1 cellular context compared by ENCODE assay signal in the genomic region with DNA sequence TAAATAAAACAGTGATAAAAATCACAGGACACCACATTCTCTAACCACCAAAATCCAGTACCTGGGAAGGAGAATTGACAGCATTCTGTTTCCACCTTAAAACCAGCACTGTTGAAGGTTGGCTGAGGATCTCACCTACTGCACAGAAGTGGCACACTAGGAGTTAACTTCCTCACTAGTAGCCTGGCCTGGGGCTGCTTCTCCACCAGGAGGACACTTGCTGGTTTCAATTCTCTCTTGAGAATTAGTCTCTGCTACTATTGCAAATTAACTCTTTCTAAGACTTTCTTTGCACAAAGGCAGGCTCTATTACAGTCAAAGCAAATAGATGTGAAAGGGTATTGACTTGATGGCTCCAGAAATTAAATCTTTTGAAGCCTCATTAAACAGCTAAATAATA.
TF ChIP-seq lines count a peak whose summit lies in the region.

No MANE protein-coding gene starts in this region.

TF ChIP-seq in IMR-90, 13 proteins besides CTCF, POLR2A, EP300 and RAD21 (continued from another document):
- TF ChIP-seq RCOR1 (IDR thresholded peaks at IDR 0.05; ENCODE audit: insufficient replicate concordance, low read length) = no peak
- TF ChIP-seq, protein P1, sequence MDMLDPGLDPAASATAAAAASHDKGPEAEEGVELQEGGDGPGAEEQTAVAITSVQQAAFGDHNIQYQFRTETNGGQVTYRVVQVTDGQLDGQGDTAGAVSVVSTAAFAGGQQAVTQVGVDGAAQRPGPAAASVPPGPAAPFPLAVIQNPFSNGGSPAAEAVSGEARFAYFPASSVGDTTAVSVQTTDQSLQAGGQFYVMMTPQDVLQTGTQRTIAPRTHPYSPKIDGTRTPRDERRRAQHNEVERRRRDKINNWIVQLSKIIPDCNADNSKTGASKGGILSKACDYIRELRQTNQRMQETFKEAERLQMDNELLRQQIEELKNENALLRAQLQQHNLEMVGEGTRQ (IDR thresholded peaks at IDR 0.05; ENCODE audit: low read depth, low read length) = no peak
- TF ChIP-seq MAZ (IDR thresholded peaks at IDR 0.05; ENCODE audit: borderline replicate concordance, low read depth, low read length) = no peak
